ENCODE assay signal across 13 cellular contexts in the genomic region with DNA sequence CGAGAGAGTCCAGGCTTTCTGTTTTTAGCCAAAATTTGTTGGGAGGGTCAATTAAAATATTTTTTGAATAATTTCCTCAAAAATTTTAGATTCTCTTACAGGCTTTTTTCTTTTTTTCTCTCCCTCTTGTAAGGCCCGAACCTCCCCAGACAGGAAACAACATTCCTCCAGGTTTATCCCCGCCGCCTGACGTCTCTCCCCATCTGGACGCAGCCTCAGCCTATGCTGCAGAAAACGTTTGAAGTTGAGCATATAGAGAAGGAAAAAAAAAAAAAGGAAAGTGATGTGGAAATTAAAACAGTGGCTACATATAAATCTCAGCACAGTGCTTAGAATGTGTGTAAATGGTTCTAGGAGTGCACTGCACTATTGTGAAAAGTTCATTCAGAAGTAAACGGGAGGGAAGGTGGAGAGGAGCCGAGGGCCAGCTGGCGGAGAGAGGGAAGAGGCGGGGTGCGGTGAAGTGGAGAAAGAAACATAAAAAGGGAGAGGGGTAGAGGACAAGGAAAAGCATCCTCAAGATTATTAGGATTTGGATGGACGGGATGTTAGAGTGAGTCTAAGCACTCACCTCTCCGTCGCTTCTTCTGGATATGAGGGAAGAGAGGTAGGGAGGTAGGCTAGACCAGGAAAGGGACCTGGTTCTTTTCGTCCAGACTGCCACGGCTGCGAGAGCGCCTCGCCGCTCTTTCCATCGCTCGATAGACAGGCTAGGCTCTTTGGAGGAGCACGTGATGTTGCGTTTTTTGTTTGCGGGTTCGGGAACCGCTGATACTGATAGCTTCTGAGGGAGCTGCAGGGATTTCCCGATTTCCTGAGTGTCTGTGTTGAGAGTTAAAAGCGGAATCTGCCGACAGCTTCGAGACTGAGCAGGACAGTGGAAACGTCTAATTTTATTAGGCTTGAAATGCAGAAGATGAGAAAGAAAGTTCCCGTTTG.
DNase-seq lines count a peak whose midpoint lies in the region; ATAC-seq and TF ChIP-seq lines count a peak whose summit lies in the region.
"Had no signal": no experiment of that assay in that cellular context is flagged by ENCODE, and none has a peak within 500 bp of the region (broad histone marks: within the 10 kb centered on the region; RNA-seq: fewer than 3 reads in every experiment).

No MANE protein-coding gene starts in this region.

- TF ChIP-seq CTCF in AG04450 (IDR thresholded peaks at IDR 0.05; ENCODE audit: low read depth, low read length) (no peak), HFF-Myc (IDR thresholded peaks at IDR 0.05; ENCODE audit: low read depth, low read length, missing control alignments) (no peak), prostate gland (IDR thresholded peaks at IDR 0.05) (no peak)

- H3K27me3 ChIP-seq in AG04450 (ENCODE audit: control insufficient read depth, insufficient read depth, low read length) (peaks cover 26% of the 10 kb centered on the region), prostate gland (replicated peaks; ENCODE audit: insufficient read depth) (peaks cover 25% of the 10 kb centered on the region)
- H3K27me3 ChIP-seq: SJCRH30 had no signal

- H3K4me1 ChIP-seq in mesodermal cell (ENCODE audit: control insufficient read depth, insufficient read depth, low read length, poor library complexity, severe bottlenecking) (peaks cover 5% of the 10 kb centered on the region), prostate gland (replicated peaks) (no peaks in the 10 kb centered on the region)
- H3K4me1 ChIP-seq: SJCRH30 had no signal

- H3K36me3 Mint-ChIP-seq in activated naive CD8-positive, alpha-beta T cell treated with anti-CD3 and anti-CD28 coated beads, Interleukin-2, amount 50 U/mL, for 24 hours (ENCODE audit: low read depth), result no peaks in the 10 kb centered on the region

- H3K27ac ChIP-seq in AG04450 (ENCODE audit: low read depth, low read length) (no peak overlapping the region), mesodermal cell (ENCODE audit: low read depth, low read length, severe bottlenecking) (no peak overlapping the region), prostate gland (no peak overlapping the region)
- H3K27ac ChIP-seq: SJCRH30 had no signal

- H3K27ac Mint-ChIP-seq in activated naive CD8-positive, alpha-beta T cell treated with anti-CD3 and anti-CD28 coated beads, Interleukin-2, amount 50 U/mL, for 24 hours, result no peak overlapping the region

- no peaks in the 10 kb centered on the region for H3K9me3 Mint-ChIP-seq in activated naive CD8-positive, alpha-beta T cell treated with anti-CD3 and anti-CD28 coated beads, Interleukin-2, amount 50 U/mL, for 24 hours

- WGBS in mesodermal cell (ENCODE audit: insufficient coverage in 2 of 2), 2 experiments, result 1 to 2% methylated on average over 24 to 33 of the region's 34 CpGs
- WGBS in prostate gland, result 4% methylated on average over 34 of the region's 34 CpGs

- H3K4me1 Mint-ChIP-seq in activated naive CD8-positive, alpha-beta T cell treated with anti-CD3 and anti-CD28 coated beads, Interleukin-2, amount 50 U/mL, for 24 hours, result peaks cover 6% of the 10 kb centered on the region

- POLR2A ChIA-PET in AG04450 (lab: Yijun Ruan, JAX), result interaction anchor here (0.6 kb wide), 1 partner anchor 1790 kb away, joined by 7 read pairs; no protein-coding TSS in a partner anchor

- H3K9me3 ChIP-seq in AG04450 (ENCODE audit: control insufficient read depth, insufficient read depth, low read length) (no peaks in the 10 kb centered on the region; the same call in 1 of the 2 replicates), mesodermal cell (ENCODE audit: control insufficient read depth, low read length) (no peaks in the 10 kb centered on the region), prostate gland (no peaks in the 10 kb centered on the region)
- H3K9me3 ChIP-seq: SJCRH30 had no signal

- intact Hi-C loops in prostate gland (cut with DNase I), result no loop called here

- peak overlapping the region; percentile 40 for H3K4me3 ChIP-seq in AG04450 (ENCODE audit: low read depth, low read length)
- H3K4me3 ChIP-seq in HFF-Myc (replicated peaks; ENCODE audit: low read depth, low read length), result 0 out of 2 replicates have a peak overlapping the region, but pooled peaks have one; percentile 2
- H3K4me3 ChIP-seq in mesodermal cell (ENCODE audit: extremely low read depth, insufficient read depth, low read length, poor library complexity, severe bottlenecking), result peak overlapping the region; percentile 22
- no peak overlapping the region for H3K4me3 ChIP-seq in prostate gland
- H3K4me3 ChIP-seq: GM12878, SJCRH30 had no signal

- H3K4me3 Mint-ChIP-seq in activated naive CD8-positive, alpha-beta T cell treated with anti-CD3 and anti-CD28 coated beads, Interleukin-2, amount 50 U/mL, for 24 hours, result peak overlapping the region; percentile 2

- ATAC-seq in activated naive CD8-positive, alpha-beta T cell treated with anti-CD3 and anti-CD28 coated beads, Interleukin-2, amount 50 U/mL, for 24 hours, result no peak
- ATAC-seq in GM18511 (IDR thresholded peaks at IDR 0.05; ENCODE audit: unreplicated experiment) (no peak), GM18909 (IDR thresholded peaks at IDR 0.05; ENCODE audit: poor library complexity, unreplicated experiment) (no peak), GM19035 (IDR thresholded peaks at IDR 0.05; ENCODE audit: unreplicated experiment) (no peak)
- ATAC-seq: GM12878, left cardiac atrium had no signal

- no peak for DNase-seq in AG04450 (ENCODE audit: low read depth, low spot score)
- no peak for DNase-seq in HFF-Myc (ENCODE audit: extremely low read depth, low read depth)
- no peak for DNase-seq in activated naive CD8-positive, alpha-beta T cell treated with anti-CD3 and anti-CD28 coated beads, Interleukin-2, amount 50 U/mL, for 24 hours
- DNase-seq in prostate gland (ENCODE audit: low spot score), result no peak
- DNase-seq: activated CD4-positive, alpha-beta T cell treated with anti-CD3 and anti-CD28 coated beads, Interleukin-2, amount 50 U/mL, for 1 hour; left cardiac atrium; NCI-H446 treated with DMSO at 0.1 percent for 48 hours; SJCRH30 had no signal

- CTCF ChIA-PET in AG04450 (lab: Charles Lee), result interaction anchor here (0.6 to 1.2 kb wide), 3 partner anchors 13 to 14 kb away, joined by 3 to 7 read pairs (median 3); no protein-coding TSS in a partner anchor

- TF ChIP-seq POLR2A in prostate gland (IDR thresholded peaks at IDR 0.05), result no peak

- peaks cover 76% of the 10 kb centered on the region for H3K27me3 Mint-ChIP-seq in activated naive CD8-positive, alpha-beta T cell treated with anti-CD3 and anti-CD28 coated beads, Interleukin-2, amount 50 U/mL, for 24 hours

- H3K36me3 ChIP-seq in mesodermal cell (ENCODE audit: control insufficient read depth, insufficient read depth, low read length) (no peaks in the 10 kb centered on the region), prostate gland (no peaks in the 10 kb centered on the region)
- H3K36me3 ChIP-seq: SJCRH30 had no signal

Comparison
In these comparisons a context has a peak if more than half of its experiments do, and no peak if none do; other contexts are left out.
1. H3K4me3 ChIP-seq: peak in AG04450 (single experiment), HFF-Myc (single experiment) and mesodermal cell (single experiment); none in prostate gland (0 of 2).